Comparison of ENCODE assay signal across 1 cellular context in the genomic region with DNA sequence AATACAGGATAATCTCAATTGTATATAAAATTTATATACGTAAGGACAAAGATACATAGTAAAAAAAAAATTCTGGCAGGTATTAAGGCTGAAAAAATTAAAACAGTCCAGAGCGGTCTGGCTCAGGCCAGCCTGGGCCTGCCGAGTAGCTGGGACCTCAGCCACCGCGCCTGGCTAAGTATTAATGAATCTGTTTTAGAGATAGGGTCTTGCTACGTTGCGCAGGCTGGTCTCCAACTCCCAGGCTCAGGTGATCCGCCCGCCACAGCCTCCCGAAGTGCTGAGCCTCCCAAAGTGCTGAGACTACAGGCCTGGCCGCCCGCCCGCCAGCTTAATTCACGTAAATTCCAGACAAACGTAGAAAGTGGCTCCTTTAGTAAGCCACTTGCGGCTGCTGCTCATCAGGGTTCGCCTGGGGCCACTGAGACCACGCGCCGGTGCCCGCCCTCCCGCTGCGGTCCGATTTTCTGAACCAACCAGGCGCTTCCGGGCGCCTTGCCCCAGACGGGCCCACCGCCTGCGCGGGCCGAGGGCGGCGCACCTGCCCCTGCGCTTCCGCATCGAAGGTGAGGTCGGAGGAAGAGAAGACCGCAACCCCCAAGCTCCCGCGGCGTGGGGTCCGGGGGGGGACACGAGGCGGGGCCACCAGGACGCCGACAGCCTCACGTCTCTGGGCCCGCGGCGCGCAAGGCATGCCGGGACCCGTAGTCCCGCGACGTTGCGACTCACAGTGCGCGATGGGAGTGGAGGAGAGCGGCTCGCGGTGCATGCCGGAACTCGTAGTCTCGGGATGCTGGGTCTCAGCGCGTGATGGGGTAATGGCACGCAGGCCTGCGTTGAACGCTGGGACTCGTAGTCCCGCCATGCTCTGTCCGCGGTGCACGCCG.
TF ChIP-seq lines count a peak whose summit lies in the region.

No MANE protein-coding gene starts in this region.

TF ChIP-seq in HepG2, 621 proteins besides CTCF, POLR2A, EP300 and RAD21 (continued from another document and continues in another):
- TF ChIP-seq, protein P1, sequence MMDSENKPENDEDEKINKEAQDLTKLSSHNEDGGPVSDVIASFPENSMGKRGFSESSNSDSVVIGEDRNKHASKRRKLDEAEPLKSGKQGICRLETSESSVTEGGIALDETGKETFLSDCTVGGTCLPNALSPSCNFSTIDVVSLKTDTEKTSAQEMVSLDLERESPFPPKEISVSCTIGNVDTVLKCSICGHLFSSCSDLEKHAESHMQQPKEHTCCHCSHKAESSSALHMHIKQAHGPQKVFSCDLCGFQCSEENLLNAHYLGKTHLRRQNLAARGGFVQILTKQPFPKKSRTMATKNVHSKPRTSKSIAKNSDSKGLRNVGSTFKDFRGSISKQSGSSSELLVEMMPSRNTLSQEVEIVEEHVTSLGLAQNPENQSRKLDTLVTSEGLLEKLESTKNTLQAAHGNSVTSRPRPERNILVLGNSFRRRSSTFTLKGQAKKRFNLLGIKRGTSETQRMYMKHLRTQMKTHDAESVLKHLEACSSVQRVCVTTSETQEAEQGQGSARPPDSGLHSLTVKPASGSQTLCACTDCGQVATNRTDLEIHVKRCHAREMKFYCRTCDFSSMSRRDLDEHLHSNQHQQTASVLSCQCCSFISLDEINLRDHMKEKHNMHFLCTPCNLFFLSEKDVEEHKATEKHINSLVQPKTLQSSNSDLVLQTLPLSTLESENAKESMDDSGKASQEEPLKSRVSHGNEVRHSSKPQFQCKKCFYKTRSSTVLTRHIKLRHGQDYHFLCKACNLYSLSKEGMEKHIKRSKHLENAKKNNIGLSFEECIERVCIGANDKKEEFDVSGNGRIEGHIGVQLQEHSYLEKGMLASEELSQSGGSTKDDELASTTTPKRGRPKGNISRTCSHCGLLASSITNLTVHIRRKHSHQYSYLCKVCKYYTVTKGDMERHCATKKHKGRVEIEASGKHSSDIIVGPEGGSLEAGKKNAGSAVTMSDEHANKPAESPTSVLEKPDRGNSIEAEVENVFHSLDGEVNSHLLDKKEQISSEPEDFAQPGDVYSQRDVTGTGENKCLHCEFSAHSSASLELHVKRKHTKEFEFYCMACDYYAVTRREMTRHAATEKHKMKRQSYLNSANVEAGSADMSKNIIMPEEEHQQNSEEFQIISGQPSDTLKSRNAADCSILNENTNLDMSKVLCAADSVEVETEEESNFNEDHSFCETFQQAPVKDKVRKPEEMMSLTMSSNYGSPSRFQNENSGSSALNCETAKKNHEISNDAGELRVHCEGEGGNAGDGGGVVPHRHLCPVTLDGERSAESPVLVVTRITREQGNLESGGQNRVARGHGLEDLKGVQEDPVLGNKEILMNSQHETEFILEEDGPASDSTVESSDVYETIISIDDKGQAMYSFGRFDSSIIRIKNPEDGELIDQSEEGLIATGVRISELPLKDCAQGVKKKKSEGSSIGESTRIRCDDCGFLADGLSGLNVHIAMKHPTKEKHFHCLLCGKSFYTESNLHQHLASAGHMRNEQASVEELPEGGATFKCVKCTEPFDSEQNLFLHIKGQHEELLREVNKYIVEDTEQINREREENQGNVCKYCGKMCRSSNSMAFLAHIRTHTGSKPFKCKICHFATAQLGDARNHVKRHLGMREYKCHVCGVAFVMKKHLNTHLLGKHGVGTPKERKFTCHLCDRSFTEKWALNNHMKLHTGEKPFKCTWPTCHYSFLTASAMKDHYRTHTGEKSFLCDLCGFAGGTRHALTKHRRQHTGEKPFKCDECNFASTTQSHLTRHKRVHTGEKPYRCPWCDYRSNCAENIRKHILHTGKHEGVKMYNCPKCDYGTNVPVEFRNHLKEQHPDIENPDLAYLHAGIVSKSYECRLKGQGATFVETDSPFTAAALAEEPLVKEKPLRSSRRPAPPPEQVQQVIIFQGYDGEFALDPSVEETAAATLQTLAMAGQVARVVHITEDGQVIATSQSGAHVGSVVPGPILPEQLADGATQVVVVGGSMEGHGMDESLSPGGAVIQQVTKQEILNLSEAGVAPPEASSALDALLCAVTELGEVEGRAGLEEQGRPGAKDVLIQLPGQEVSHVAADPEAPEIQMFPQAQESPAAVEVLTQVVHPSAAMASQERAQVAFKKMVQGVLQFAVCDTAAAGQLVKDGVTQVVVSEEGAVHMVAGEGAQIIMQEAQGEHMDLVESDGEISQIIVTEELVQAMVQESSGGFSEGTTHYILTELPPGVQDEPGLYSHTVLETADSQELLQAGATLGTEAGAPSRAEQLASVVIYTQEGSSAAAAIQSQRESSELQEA (CRISPR knock-in tag; IDR thresholded peaks at IDR 0.05; ENCODE audit: not compliant biosample characterization) = peak; percentile 85
- TF ChIP-seq, protein P2, sequence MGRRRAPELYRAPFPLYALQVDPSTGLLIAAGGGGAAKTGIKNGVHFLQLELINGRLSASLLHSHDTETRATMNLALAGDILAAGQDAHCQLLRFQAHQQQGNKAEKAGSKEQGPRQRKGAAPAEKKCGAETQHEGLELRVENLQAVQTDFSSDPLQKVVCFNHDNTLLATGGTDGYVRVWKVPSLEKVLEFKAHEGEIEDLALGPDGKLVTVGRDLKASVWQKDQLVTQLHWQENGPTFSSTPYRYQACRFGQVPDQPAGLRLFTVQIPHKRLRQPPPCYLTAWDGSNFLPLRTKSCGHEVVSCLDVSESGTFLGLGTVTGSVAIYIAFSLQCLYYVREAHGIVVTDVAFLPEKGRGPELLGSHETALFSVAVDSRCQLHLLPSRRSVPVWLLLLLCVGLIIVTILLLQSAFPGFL (CRISPR knock-in tag; IDR thresholded peaks at IDR 0.05) = no peak
- TF ChIP-seq GPN1 (CRISPR knock-in tag; IDR thresholded peaks at IDR 0.05; ENCODE audit: borderline replicate concordance) = no peak
- TF ChIP-seq ZFAT (CRISPR knock-in tag; conservative IDR thresholded peaks at IDR 0.05) = no peak; the same call in 1 of the 2 replicates
- no peak for TF ChIP-seq SRSF9 (IDR thresholded peaks at IDR 0.05; ENCODE audit: borderline replicate concordance, insufficient read depth, low read depth, low read length, poor library complexity, severe bottlenecking)
- TF ChIP-seq GZF1 (CRISPR knock-in tag; IDR thresholded peaks at IDR 0.05) = no peak
- no peak for TF ChIP-seq RBM22 (optimal IDR thresholded peaks at IDR 0.05; ENCODE audit: low read length)
- no peak for TF ChIP-seq MAFG (CRISPR knock-in tag; IDR thresholded peaks at IDR 0.05)
- peak; percentile 87 for TF ChIP-seq ZNF883 (CRISPR knock-in tag; IDR thresholded peaks at IDR 0.05; ENCODE audit: not compliant biosample characterization)
- TF ChIP-seq, protein P3, sequence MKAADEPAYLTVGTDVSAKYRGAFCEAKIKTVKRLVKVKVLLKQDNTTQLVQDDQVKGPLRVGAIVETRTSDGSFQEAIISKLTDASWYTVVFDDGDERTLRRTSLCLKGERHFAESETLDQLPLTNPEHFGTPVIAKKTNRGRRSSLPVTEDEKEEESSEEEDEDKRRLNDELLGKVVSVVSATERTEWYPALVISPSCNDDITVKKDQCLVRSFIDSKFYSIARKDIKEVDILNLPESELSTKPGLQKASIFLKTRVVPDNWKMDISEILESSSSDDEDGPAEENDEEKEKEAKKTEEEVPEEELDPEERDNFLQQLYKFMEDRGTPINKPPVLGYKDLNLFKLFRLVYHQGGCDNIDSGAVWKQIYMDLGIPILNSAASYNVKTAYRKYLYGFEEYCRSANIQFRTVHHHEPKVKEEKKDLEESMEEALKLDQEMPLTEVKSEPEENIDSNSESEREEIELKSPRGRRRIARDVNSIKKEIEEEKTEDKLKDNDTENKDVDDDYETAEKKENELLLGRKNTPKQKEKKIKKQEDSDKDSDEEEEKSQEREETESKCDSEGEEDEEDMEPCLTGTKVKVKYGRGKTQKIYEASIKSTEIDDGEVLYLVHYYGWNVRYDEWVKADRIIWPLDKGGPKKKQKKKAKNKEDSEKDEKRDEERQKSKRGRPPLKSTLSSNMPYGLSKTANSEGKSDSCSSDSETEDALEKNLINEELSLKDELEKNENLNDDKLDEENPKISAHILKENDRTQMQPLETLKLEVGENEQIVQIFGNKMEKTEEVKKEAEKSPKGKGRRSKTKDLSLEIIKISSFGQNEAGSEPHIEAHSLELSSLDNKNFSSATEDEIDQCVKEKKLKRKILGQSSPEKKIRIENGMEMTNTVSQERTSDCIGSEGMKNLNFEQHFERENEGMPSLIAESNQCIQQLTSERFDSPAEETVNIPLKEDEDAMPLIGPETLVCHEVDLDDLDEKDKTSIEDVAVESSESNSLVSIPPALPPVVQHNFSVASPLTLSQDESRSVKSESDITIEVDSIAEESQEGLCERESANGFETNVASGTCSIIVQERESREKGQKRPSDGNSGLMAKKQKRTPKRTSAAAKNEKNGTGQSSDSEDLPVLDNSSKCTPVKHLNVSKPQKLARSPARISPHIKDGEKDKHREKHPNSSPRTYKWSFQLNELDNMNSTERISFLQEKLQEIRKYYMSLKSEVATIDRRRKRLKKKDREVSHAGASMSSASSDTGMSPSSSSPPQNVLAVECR (CRISPR knock-in tag; IDR thresholded peaks at IDR 0.05; ENCODE audit: borderline replicate concordance) = peak; percentile 88; the same call in 1 of the 2 replicates
- TF ChIP-seq, protein P4, sequence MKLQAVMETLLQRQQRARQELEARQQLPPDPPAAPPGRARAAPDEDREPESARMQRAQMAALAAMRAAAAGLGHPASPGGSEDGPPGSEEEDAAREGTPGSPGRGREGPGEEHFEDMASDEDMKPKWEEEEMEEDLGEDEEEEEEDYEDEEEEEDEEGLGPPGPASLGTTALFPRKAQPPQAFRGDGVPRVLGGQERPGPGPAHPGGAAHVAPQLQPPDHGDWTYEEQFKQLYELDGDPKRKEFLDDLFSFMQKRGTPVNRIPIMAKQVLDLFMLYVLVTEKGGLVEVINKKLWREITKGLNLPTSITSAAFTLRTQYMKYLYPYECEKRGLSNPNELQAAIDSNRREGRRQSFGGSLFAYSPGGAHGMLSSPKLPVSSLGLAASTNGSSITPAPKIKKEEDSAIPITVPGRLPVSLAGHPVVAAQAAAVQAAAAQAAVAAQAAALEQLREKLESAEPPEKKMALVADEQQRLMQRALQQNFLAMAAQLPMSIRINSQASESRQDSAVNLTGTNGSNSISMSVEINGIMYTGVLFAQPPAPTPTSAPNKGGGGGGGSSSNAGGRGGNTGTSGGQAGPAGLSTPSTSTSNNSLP (IDR thresholded peaks at IDR 0.05; ENCODE audit: low read depth, low read length) = peak; percentile 39; the same call in 1 of the 2 replicates
- TF ChIP-seq, protein P5, sequence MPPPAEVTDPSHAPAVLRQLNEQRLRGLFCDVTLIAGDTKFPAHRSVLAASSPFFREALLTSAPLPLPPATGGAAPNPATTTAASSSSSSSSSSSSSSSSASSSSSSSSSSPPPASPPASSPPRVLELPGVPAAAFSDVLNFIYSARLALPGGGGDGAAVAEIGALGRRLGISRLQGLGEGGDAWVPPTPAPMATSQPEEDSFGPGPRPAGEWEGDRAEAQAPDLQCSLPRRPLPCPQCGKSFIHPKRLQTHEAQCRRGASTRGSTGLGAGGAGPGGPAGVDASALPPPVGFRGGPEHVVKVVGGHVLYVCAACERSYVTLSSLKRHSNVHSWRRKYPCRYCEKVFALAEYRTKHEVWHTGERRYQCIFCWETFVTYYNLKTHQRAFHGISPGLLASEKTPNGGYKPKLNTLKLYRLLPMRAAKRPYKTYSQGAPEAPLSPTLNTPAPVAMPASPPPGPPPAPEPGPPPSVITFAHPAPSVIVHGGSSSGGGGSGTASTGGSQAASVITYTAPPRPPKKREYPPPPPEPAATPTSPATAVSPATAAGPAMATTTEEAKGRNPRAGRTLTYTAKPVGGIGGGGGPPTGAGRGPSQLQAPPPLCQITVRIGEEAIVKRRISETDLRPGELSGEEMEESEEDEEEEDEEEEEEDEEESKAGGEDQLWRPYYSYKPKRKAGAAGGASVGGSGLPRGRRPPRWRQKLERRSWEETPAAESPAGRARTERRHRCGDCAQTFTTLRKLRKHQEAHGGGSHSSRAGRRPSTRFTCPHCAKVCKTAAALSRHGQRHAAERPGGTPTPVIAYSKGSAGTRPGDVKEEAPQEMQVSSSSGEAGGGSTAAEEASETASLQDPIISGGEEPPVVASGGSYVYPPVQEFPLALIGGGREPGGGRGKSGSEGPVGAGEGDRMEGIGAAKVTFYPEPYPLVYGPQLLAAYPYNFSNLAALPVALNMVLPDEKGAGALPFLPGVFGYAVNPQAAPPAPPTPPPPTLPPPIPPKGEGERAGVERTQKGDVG (CRISPR knock-in tag; IDR thresholded peaks at IDR 0.05; ENCODE audit: borderline replicate concordance) = peak; percentile 49; the same call in 1 of the 2 replicates
- TF ChIP-seq, protein P6, sequence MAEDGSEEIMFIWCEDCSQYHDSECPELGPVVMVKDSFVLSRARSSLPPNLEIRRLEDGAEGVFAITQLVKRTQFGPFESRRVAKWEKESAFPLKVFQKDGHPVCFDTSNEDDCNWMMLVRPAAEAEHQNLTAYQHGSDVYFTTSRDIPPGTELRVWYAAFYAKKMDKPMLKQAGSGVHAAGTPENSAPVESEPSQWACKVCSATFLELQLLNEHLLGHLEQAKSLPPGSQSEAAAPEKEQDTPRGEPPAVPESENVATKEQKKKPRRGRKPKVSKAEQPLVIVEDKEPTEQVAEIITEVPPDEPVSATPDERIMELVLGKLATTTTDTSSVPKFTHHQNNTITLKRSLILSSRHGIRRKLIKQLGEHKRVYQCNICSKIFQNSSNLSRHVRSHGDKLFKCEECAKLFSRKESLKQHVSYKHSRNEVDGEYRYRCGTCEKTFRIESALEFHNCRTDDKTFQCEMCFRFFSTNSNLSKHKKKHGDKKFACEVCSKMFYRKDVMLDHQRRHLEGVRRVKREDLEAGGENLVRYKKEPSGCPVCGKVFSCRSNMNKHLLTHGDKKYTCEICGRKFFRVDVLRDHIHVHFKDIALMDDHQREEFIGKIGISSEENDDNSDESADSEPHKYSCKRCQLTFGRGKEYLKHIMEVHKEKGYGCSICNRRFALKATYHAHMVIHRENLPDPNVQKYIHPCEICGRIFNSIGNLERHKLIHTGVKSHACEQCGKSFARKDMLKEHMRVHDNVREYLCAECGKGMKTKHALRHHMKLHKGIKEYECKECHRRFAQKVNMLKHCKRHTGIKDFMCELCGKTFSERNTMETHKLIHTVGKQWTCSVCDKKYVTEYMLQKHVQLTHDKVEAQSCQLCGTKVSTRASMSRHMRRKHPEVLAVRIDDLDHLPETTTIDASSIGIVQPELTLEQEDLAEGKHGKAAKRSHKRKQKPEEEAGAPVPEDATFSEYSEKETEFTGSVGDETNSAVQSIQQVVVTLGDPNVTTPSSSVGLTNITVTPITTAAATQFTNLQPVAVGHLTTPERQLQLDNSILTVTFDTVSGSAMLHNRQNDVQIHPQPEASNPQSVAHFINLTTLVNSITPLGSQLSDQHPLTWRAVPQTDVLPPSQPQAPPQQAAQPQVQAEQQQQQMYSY (CRISPR knock-in tag; IDR thresholded peaks at IDR 0.05) = 0 out of 2 replicates have a peak, but pooled peaks have one; percentile 2
- TF ChIP-seq, protein P7, sequence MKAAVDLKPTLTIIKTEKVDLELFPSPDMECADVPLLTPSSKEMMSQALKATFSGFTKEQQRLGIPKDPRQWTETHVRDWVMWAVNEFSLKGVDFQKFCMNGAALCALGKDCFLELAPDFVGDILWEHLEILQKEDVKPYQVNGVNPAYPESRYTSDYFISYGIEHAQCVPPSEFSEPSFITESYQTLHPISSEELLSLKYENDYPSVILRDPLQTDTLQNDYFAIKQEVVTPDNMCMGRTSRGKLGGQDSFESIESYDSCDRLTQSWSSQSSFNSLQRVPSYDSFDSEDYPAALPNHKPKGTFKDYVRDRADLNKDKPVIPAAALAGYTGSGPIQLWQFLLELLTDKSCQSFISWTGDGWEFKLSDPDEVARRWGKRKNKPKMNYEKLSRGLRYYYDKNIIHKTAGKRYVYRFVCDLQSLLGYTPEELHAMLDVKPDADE (CRISPR knock-in tag; IDR thresholded peaks at IDR 0.05) = no peak
- TF ChIP-seq ZFP36L2 (CRISPR knock-in tag; IDR thresholded peaks at IDR 0.05) = no peak
- TF ChIP-seq SETDB1 (CRISPR knock-in tag; IDR thresholded peaks at IDR 0.05; ENCODE audit: borderline replicate concordance) = no peak
- no peak for TF ChIP-seq SMC3 (IDR thresholded peaks at IDR 0.05; ENCODE audit: low read length)
- TF ChIP-seq NFRKB (IDR thresholded peaks at IDR 0.05) = no peak
- 0 out of 2 replicates have a peak, but pooled peaks have one; percentile 12 for TF ChIP-seq GTF2F1 (IDR thresholded peaks at IDR 0.05; ENCODE audit: low read length)
- TF ChIP-seq HDAC6 (IDR thresholded peaks at IDR 0.05; ENCODE audit: low read depth, low read length) = no peak
- TF ChIP-seq ZFP1 (CRISPR knock-in tag; IDR thresholded peaks at IDR 0.05) = peak; percentile 54; the same call in 1 of the 2 replicates
- TF ChIP-seq ZNF143 (CRISPR knock-in tag; IDR thresholded peaks at IDR 0.05) = peak; percentile 97
- TF ChIP-seq DNMT1 (CRISPR knock-in tag; IDR thresholded peaks at IDR 0.05) = no peak; the same call in 1 of the 2 replicates
